Comparison of ENCODE assay signal across 18 cellular contexts in the genomic region with DNA sequence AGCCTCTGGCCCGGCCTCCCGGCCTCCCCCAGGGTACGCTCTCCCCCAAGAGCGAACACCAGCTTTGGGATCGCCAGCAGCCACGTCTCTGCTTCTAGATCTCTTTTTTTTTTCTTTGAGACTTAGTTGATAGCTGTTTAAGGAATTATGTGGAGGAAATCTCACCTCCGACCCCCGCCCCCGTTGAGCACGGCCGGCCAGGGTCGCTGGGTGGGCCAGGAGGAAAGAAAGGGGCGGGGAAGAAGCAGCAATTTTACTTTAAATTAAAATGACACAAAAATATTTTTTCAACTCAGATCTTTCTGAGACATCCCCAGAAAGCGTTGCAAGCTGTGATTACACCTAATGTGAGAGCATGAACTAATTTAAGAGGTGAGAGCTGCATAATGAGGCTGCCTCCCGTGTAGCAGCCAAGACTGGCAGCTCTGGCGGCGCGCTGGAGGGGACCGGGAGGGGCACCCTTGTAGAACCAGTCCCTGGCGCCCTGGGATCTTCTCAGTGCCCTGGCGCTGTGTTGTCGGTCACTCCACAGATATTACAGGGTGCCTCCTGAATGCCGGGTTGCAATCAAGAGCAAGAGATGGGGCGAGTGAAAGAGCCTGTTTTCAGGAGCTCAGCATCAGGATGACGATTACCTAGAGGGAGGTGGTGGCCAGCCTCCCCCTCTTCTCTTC. TPM values are rescaled to one million over a fixed set of nuclear protein-coding genes. Genes with fewer than 3 reads are reported as not detected.
DNase-seq lines count a peak whose midpoint lies in the region; ATAC-seq and TF ChIP-seq lines count a peak whose summit lies in the region.
"Had no signal": no experiment of that assay in that cellular context is flagged by ENCODE, and none has a peak within 500 bp of the region (broad histone marks: within the 10 kb centered on the region; RNA-seq: fewer than 3 reads in every experiment).

No MANE protein-coding gene starts in this region.

- no peak overlapping the region for H3K27ac ChIP-seq in breast epithelium
- no peak overlapping the region for H3K27ac ChIP-seq in mammary epithelial cell (ENCODE audit: insufficient read depth, low read depth, low read length)
- H3K27ac ChIP-seq in iPS-18a (ENCODE audit: low read length): no peak overlapping the region
- H3K27ac ChIP-seq in gastroesophageal sphincter: no peak overlapping the region
- H3K27ac ChIP-seq: epithelial cell of prostate, GM23248 had no signal

- H3K27me3 Mint-ChIP-seq in stimulated activated naive B cell treated with anti-CD40 and anti-IgM and Interleukin-4, amounts not matched to agents 10 μg/mL and 1 μg/mL and 100 μg/mL, for 72 hours: peaks cover 55 to 69% of the 10 kb centered on the region in 2 donors
- peaks cover 46 to 61% of the 10 kb centered on the region in 2 donors for H3K27me3 Mint-ChIP-seq in T-cell

- TF ChIP-seq POLR2A in breast epithelium (IDR thresholded peaks at IDR 0.05) (no peak), gastroesophageal sphincter (IDR thresholded peaks at IDR 0.05) (no peak)

- H3K4me1 ChIP-seq in breast epithelium (no peaks in the 10 kb centered on the region), mammary epithelial cell (ENCODE audit: insufficient read depth, low read length) (peaks cover 6% of the 10 kb centered on the region), iPS-18a (ENCODE audit: control insufficient read depth, low read depth, low read length) (peaks cover 24% of the 10 kb centered on the region), gastroesophageal sphincter (peaks cover 0 to 52% (median 19%) of the 10 kb centered on the region in 3 donors), mucosa of descending colon (ENCODE audit: low read depth) (peaks cover 23% of the 10 kb centered on the region)

- intact Hi-C loops in breast epithelium (cut with DNase I; ENCODE audit: low total_unique reads) (no loop called here), mammary epithelial cell (cut with micrococcal nuclease) (loop anchor here (10.0 kb wide), 1 partner anchor 379 kb away; no protein-coding TSS in a partner anchor), mucosa of descending colon (cut with DNase I, micrococcal nuclease) (no loop called here)

- no peak for TF ChIP-seq EP300 in gastroesophageal sphincter (IDR thresholded peaks at IDR 0.05)

- TF ChIP-seq CTCF in breast epithelium (IDR thresholded peaks at IDR 0.05) (no peak), mammary epithelial cell (conservative IDR thresholded peaks at IDR 0.05 in 1 of 2, IDR thresholded peaks at IDR 0.05 in 1 of 2; ENCODE audit: extremely low read depth in 1 of 2, insufficient read depth in 1 of 2, low read depth in 1 of 2, low read length in 2 of 2) (no peak), gastroesophageal sphincter (IDR thresholded peaks at IDR 0.05) (no peak), mucosa of descending colon (IDR thresholded peaks at IDR 0.05) (no peak)

- in situ Hi-C loops in mammary epithelial cell (cut with MboI; ENCODE audit: low sequenced_read_pairs in 2 of 2): no loop called here

- 5% methylated on average over 15 of the region's 25 CpGs for WGBS in mammary epithelial cell (ENCODE audit: low coverage, missing lambda C conversion rate)
- 2 to 7% methylated on average over 3 to 17 of the region's 25 CpGs for WGBS in gastroesophageal sphincter (ENCODE audit: low coverage in 1 of 2), 2 donors

- H3K27ac Mint-ChIP-seq in stimulated activated naive B cell treated with anti-CD40 and anti-IgM and Interleukin-4, amounts not matched to agents 10 μg/mL and 1 μg/mL and 100 μg/mL, for 72 hours: peak overlapping the region; percentile 25
- H3K27ac Mint-ChIP-seq in T-cell: no peak overlapping the region
- H3K27ac Mint-ChIP-seq: stimulated activated effector memory CD8-positive, alpha-beta T cell treated with anti-CD3 and anti-CD28 coated beads, Interleukin-12 subunit alpha, Interleukin-12 subunit beta, amount 100 ng/mL, for 72 hours had no signal

- peaks cover 3% of the 10 kb centered on the region for H4K20me1 ChIP-seq in mammary epithelial cell (ENCODE audit: insufficient read depth, low read length)

- CTCF ChIA-PET in mammary epithelial cell (lab: Charles Lee; ENCODE audit: low non-redundant PET): no interaction called here
- CTCF ChIA-PET in T-cell (lab: Charles Lee): no interaction called here

- H3K36me3 Mint-ChIP-seq in stimulated activated naive B cell treated with anti-CD40 and anti-IgM and Interleukin-4, amounts not matched to agents 10 μg/mL and 1 μg/mL and 100 μg/mL, for 72 hours: peaks cover 3 to 5% of the 10 kb centered on the region in 2 donors
- H3K36me3 Mint-ChIP-seq in T-cell: no peaks in the 10 kb centered on the region
- H3K36me3 Mint-ChIP-seq: stimulated activated effector memory CD8-positive, alpha-beta T cell treated with anti-CD3 and anti-CD28 coated beads, Interleukin-12 subunit alpha, Interleukin-12 subunit beta, amount 100 ng/mL, for 72 hours had no signal

- H3K36me3 ChIP-seq in breast epithelium (no peaks in the 10 kb centered on the region), mammary epithelial cell (ENCODE audit: insufficient read depth, low read length) (no peaks in the 10 kb centered on the region), iPS-18a (ENCODE audit: control insufficient read depth, low read depth, low read length) (no peaks in the 10 kb centered on the region), gastroesophageal sphincter (no peaks in the 10 kb centered on the region), mucosa of descending colon (ENCODE audit: low read depth) (no peaks in the 10 kb centered on the region)

- H3K79me2 ChIP-seq in mammary epithelial cell (ENCODE audit: insufficient read depth, low read length): no peaks in the 10 kb centered on the region

- BruUV-seq in mammary epithelial cell (replicated peaks; lab: Mats Ljungman, UMichigan): no TSS peak

- no peak overlapping the region for H3K4me2 ChIP-seq in mammary epithelial cell (ENCODE audit: insufficient read depth, low read depth, low read length)

- peaks cover 0 to 4% of the 10 kb centered on the region in 2 donors for H3K9me3 Mint-ChIP-seq in stimulated activated naive B cell treated with anti-CD40 and anti-IgM and Interleukin-4, amounts not matched to agents 10 μg/mL and 1 μg/mL and 100 μg/mL, for 72 hours
- H3K9me3 Mint-ChIP-seq in T-cell: no peaks in the 10 kb centered on the region

- H3K4me3 Mint-ChIP-seq in stimulated activated naive B cell treated with anti-CD40 and anti-IgM and Interleukin-4, amounts not matched to agents 10 μg/mL and 1 μg/mL and 100 μg/mL, for 72 hours: no peak overlapping the region
- peak overlapping the region in 1 of 3 donors; percentile 59 for H3K4me3 Mint-ChIP-seq in T-cell

- H3K9ac ChIP-seq in mammary epithelial cell (ENCODE audit: insufficient read depth, low read length): no peak overlapping the region
- no peak overlapping the region for H3K9ac ChIP-seq in iPS-18a (ENCODE audit: low read length)
- H3K9ac ChIP-seq: GM23248 had no signal

- dilution Hi-C loops in mammary epithelial cell (cut with HindIII; ENCODE audit: low sequenced_read_pairs): no loop called here

- H3K27me3 ChIP-seq in breast epithelium (peaks cover 7 to 86% of the 10 kb centered on the region in 2 donors), mammary epithelial cell (ENCODE audit: insufficient read depth, low read length) (peaks cover 45% of the 10 kb centered on the region), iPS-18a (ENCODE audit: control insufficient read depth, insufficient read depth, low read length) (peaks cover 67% of the 10 kb centered on the region), gastroesophageal sphincter (peaks cover 100% of the 10 kb centered on the region)

- DNase-seq in breast epithelium (ENCODE audit: low spot score in 2 of 2) (no peak), mammary epithelial cell (no peak), NCI-H2171 (lab: John Stamatoyannopoulos, UW) (peak; percentile 13), T-cell (no peak), mucosa of descending colon (no peak)
- no peak for DNase-seq in stimulated activated naive B cell treated with anti-CD40 and anti-IgM and Interleukin-4, amounts not matched to agents 10 μg/mL and 1 μg/mL and 100 μg/mL, for 72 hours
- DNase-seq: activated naive CD4-positive, alpha-beta T cell; AML-193; central memory CD4-positive, alpha-beta T cell; EL; GM23248; stimulated activated CD4-positive, alpha-beta T cell treated with anti-CD3 and anti-CD28 coated beads, Interleukin-4, amount 100 ng/mL, for 1 hour; T-helper 9 cell had no signal

- H3K9me3 ChIP-seq in breast epithelium: no peaks in the 10 kb centered on the region
- no peaks in the 10 kb centered on the region for H3K9me3 ChIP-seq in mammary epithelial cell (replicated peaks; ENCODE audit: insufficient read depth, low read length)
- H3K9me3 ChIP-seq in iPS-18a (ENCODE audit: control insufficient read depth, low read depth, low read length): no peaks in the 10 kb centered on the region
- H3K9me3 ChIP-seq in gastroesophageal sphincter: no peaks in the 10 kb centered on the region
- no peaks in the 10 kb centered on the region for H3K9me3 ChIP-seq in mucosa of descending colon

- peaks cover 7 to 18% of the 10 kb centered on the region in 2 donors for H3K4me1 Mint-ChIP-seq in stimulated activated naive B cell treated with anti-CD40 and anti-IgM and Interleukin-4, amounts not matched to agents 10 μg/mL and 1 μg/mL and 100 μg/mL, for 72 hours
- peaks cover 16 to 18% (median 18%) of the 10 kb centered on the region in 3 donors for H3K4me1 Mint-ChIP-seq in T-cell

- H2AFZ ChIP-seq in mammary epithelial cell (ENCODE audit: low read depth, low read length): no peak overlapping the region
- H2AFZ ChIP-seq: GM23248 had no signal

- peak overlapping the region in 2 of 3 donors; percentile 58 to 68 for H3K4me3 ChIP-seq in breast epithelium
- H3K4me3 ChIP-seq in mammary epithelial cell (replicated peaks in 1 of 3; ENCODE audit: insufficient read depth in 1 of 3, low read depth in 2 of 3, low read length in 3 of 3): no peak overlapping the region
- peak overlapping the region; percentile 72 for H3K4me3 ChIP-seq in iPS-18a (ENCODE audit: low read length)
- H3K4me3 ChIP-seq in gastroesophageal sphincter: peak overlapping the region in 1 of 2 donors; percentile 57
- H3K4me3 ChIP-seq in mucosa of descending colon: no peak overlapping the region
- H3K4me3 ChIP-seq: GM23248 had no signal

- POLR2A ChIA-PET in T-cell (lab: Charles Lee): no interaction called here

- no peak for ATAC-seq in stimulated activated naive B cell treated with anti-CD40 and anti-IgM and Interleukin-4, amounts not matched to agents 10 μg/mL and 1 μg/mL and 100 μg/mL, for 72 hours (replicated peaks)
- ATAC-seq in gastroesophageal sphincter (no peak), T-cell (replicated peaks in 1 of 4) (no peak), mucosa of descending colon (no peak)
- ATAC-seq: Right ventricle myocardium inferior; stimulated activated effector memory CD8-positive, alpha-beta T cell treated with anti-CD3 and anti-CD28 coated beads, Interleukin-12 subunit alpha, Interleukin-12 subunit beta, amount 100 ng/mL, for 72 hours had no signal

RNA-seq across cellular contexts. Expression of a gene that starts 1.9 kb away (rescaled TPM):
- total RNA-seq in breast epithelium: under 1 TPM in 2 of 3 donors, not detected in 1; 0.44 to 0.64 TPM
- not detected for total RNA-seq in mammary epithelial cell
- polyA plus RNA-seq in mammary epithelial cell: not detected
- not detected for polyA minus RNA-seq in mammary epithelial cell
- total RNA-seq in gastroesophageal sphincter: 1 to 10 TPM in 1 of 4 donors, under 1 TPM in 1, not detected in 2; 0.45 to 1.3 TPM
- not detected for total RNA-seq in T-cell
- under 1 TPM; 0.29 to 0.76 (median 0.70) TPM for total RNA-seq in mucosa of descending colon
- total RNA-seq: GM23248 had no signal
- polyA plus RNA-seq: GM23248 had no signal

Comparison
In these comparisons a context has a peak if more than half of its experiments do, and no peak if none do; other contexts are left out.
1. H3K4me3 ChIP-seq: peak in breast epithelium (2 of 3) and iPS-18a (single experiment); none in mammary epithelial cell (0 of 3) and mucosa of descending colon (single experiment).